ENCODE assay signal across 18 cellular contexts in the genomic region with DNA sequence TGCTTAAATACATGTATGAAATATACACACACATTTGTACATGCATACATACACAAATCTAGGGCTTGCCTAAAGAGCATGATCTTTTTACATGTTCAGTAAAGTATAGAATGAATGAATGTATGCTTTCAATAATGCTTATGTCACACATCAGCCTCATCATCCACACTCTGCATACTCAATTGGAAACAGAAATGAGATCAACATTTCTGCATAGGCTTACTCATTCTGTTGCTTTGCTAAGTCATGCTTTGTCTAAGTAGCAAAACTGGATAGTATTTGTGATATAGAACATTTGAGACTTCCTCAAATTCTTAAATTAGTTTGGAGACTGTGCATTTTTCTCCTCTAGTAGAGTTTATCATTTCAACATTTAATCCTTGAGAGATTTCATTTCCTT.
"Had no signal": no experiment of that assay in that cellular context is flagged by ENCODE, and none has a peak within 500 bp of the region (broad histone marks: within the 10 kb centered on the region; RNA-seq: fewer than 3 reads in every experiment).

No MANE protein-coding gene starts in this region.

- H3K9me3 ChIP-seq: pancreas, suprapubic skin, thyroid gland had no signal

- DNase-seq: dermis blood vessel endothelial cell; endodermal cell; foreskin melanocyte; head of caudate nucleus; mesendoderm; naive B cell; occipital lobe; pancreas; right cardiac atrium; stimulated activated CD4-positive, alpha-beta T cell treated with anti-CD3 and anti-CD28 coated beads, Interleukin-4, amount 100 ng/mL, for 1 hour; stimulated activated CD8-positive, alpha-beta memory T cell treated with anti-CD3 and anti-CD28 coated beads, Interleukin-4, amount 100 ng/mL, for 48 hours; stimulated activated naive CD8-positive, alpha-beta T cell treated with anti-CD3 and anti-CD28 coated beads, Interleukin-15, Interleukin-2, amounts not matched to agents 100 U/mL and 50 U/mL, for 24 hours; thyroid gland had no signal

- H2AFZ ChIP-seq: hepatocyte had no signal

- H3K4me2 ChIP-seq: hepatocyte had no signal

- H3K27ac ChIP-seq: hepatocyte, pancreas, suprapubic skin, thyroid gland had no signal

- H3K79me2 ChIP-seq: hepatocyte had no signal

- H3K4me1 ChIP-seq: pancreas, suprapubic skin had no signal

- H3K4me3 ChIP-seq: hepatocyte, pancreas, suprapubic skin, thyroid gland had no signal

- FAIRE-seq: endothelial cell of umbilical vein, pancreas, urothelium cell line had no signal

- ATAC-seq: pancreas; right cardiac atrium; stimulated activated effector memory CD8-positive, alpha-beta T cell treated with anti-CD3 and anti-CD28 coated beads, Interleukin-12 subunit alpha, Interleukin-12 subunit beta, amount 100 ng/mL, for 72 hours; stimulated activated naive CD8-positive, alpha-beta T cell treated with anti-CD3 and anti-CD28 coated beads, Interleukin-15, Interleukin-2, amounts not matched to agents 100 U/mL and 50 U/mL, for 24 hours had no signal

- H3K27me3 ChIP-seq: hepatocyte, pancreas, suprapubic skin, thyroid gland had no signal

- H3K36me3 ChIP-seq: pancreas, suprapubic skin, thyroid gland had no signal
